1 cellular context compared by ENCODE assay signal in the genomic region with DNA sequence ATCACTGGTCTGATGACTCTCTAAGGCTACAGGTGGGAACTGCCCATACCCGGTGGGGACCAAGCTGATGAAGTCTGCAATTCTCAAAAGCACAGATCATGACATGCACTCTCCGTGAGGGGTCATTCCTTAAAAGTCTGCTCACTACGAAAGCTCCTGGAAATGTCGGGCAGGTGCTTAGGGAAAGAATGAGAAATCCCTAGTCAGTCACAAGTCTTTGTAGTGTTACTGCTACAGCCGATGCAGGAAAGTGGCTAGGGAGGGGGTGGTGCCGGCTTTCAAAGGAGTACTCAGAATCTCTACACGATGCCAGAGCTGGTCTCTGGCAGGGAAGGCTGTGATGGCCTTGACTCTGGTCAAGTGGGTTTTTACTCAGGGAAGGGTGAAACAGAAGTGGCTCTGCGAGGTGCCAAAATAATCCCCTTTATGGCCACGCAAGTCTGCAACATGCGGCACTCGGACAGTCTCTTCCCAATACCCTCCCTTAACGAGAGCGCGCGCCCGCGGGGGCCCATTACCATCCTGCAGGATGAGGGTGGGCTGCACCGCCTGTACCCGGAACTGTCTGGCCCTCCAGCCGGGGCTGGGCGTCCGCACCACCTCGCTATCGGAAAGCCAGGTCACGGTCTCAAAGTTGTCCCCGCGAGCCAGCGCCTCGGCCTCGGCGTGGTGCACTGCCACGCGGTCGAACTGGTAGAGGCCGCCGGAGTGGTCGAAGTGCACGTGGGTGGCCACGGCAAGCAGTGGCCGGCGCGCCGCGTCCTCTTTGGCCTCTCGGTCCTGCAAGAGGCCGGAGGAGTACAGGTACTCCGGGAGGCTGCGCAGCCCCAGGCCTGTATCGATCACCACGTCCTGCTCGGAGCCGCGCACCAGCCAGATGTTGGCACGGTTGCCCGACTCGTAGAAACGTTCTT.
A peak's percentile ranks its signal among the peaks of the same experiment; 100 is the strongest.
TF ChIP-seq lines count a peak whose summit lies in the region.

No MANE protein-coding gene starts in this region.

TF ChIP-seq in HepG2, 621 proteins besides CTCF, POLR2A, EP300 and RAD21 (continued from another document and continues in another):
- peak; percentile 92; the same call in 1 of the 2 replicates for TF ChIP-seq ZNF687 (CRISPR knock-in tag; IDR thresholded peaks at IDR 0.05)
- no peak for TF ChIP-seq ZSCAN30 (CRISPR knock-in tag; IDR thresholded peaks at IDR 0.05)
- TF ChIP-seq, protein P1, sequence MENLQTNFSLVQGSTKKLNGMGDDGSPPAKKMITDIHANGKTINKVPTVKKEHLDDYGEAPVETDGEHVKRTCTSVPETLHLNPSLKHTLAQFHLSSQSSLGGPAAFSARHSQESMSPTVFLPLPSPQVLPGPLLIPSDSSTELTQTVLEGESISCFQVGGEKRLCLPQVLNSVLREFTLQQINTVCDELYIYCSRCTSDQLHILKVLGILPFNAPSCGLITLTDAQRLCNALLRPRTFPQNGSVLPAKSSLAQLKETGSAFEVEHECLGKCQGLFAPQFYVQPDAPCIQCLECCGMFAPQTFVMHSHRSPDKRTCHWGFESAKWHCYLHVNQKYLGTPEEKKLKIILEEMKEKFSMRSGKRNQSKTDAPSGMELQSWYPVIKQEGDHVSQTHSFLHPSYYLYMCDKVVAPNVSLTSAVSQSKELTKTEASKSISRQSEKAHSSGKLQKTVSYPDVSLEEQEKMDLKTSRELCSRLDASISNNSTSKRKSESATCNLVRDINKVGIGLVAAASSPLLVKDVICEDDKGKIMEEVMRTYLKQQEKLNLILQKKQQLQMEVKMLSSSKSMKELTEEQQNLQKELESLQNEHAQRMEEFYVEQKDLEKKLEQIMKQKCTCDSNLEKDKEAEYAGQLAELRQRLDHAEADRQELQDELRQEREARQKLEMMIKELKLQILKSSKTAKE (CRISPR knock-in tag; IDR thresholded peaks at IDR 0.05; ENCODE audit: borderline replicate concordance): no peak
- no peak for TF ChIP-seq NR3C1 (CRISPR knock-in tag; IDR thresholded peaks at IDR 0.05)
- peak; percentile 45; the same call in 1 of the 2 replicates for TF ChIP-seq ZMYM2 (CRISPR knock-in tag; IDR thresholded peaks at IDR 0.05)
- peak; percentile 79 for TF ChIP-seq HES4 (CRISPR knock-in tag; IDR thresholded peaks at IDR 0.05; ENCODE audit: borderline replicate concordance)
- TF ChIP-seq ZNF761 (CRISPR knock-in tag; conservative IDR thresholded peaks at IDR 0.05): no peak
- TF ChIP-seq, protein P2, sequence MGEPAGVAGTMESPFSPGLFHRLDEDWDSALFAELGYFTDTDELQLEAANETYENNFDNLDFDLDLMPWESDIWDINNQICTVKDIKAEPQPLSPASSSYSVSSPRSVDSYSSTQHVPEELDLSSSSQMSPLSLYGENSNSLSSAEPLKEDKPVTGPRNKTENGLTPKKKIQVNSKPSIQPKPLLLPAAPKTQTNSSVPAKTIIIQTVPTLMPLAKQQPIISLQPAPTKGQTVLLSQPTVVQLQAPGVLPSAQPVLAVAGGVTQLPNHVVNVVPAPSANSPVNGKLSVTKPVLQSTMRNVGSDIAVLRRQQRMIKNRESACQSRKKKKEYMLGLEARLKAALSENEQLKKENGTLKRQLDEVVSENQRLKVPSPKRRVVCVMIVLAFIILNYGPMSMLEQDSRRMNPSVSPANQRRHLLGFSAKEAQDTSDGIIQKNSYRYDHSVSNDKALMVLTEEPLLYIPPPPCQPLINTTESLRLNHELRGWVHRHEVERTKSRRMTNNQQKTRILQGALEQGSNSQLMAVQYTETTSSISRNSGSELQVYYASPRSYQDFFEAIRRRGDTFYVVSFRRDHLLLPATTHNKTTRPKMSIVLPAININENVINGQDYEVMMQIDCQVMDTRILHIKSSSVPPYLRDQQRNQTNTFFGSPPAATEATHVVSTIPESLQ (CRISPR knock-in tag; conservative IDR thresholded peaks at IDR 0.05): no peak
- TF ChIP-seq HDAC6 (IDR thresholded peaks at IDR 0.05; ENCODE audit: low read depth, low read length): no peak
- no peak for TF ChIP-seq SNAI1 (CRISPR knock-in tag; IDR thresholded peaks at IDR 0.05; ENCODE audit: borderline replicate concordance)
- no peak; the same call in 1 of the 2 replicates for TF ChIP-seq ZNF775 (CRISPR knock-in tag; IDR thresholded peaks at IDR 0.05; ENCODE audit: borderline replicate concordance)
- no peak for TF ChIP-seq DR1 (CRISPR knock-in tag; IDR thresholded peaks at IDR 0.05)
- peak; percentile 89 for TF ChIP-seq ZNF30 (CRISPR knock-in tag; IDR thresholded peaks at IDR 0.05)
- TF ChIP-seq TOE1 (CRISPR knock-in tag; IDR thresholded peaks at IDR 0.05): 0 out of 2 replicates have a peak, but pooled peaks have one; percentile 34
- TF ChIP-seq ZNF318 (CRISPR knock-in tag; IDR thresholded peaks at IDR 0.05): no peak; the same call in 1 of the 2 replicates
- TF ChIP-seq SNAPC5 (CRISPR knock-in tag; IDR thresholded peaks at IDR 0.05; ENCODE audit: borderline replicate concordance): 0 out of 2 replicates have a peak, but pooled peaks have one; percentile 36
- TF ChIP-seq SYNCRIP (IDR thresholded peaks at IDR 0.05; ENCODE audit: insufficient read depth, low read depth, low read length): no peak
- TF ChIP-seq, protein P3, sequence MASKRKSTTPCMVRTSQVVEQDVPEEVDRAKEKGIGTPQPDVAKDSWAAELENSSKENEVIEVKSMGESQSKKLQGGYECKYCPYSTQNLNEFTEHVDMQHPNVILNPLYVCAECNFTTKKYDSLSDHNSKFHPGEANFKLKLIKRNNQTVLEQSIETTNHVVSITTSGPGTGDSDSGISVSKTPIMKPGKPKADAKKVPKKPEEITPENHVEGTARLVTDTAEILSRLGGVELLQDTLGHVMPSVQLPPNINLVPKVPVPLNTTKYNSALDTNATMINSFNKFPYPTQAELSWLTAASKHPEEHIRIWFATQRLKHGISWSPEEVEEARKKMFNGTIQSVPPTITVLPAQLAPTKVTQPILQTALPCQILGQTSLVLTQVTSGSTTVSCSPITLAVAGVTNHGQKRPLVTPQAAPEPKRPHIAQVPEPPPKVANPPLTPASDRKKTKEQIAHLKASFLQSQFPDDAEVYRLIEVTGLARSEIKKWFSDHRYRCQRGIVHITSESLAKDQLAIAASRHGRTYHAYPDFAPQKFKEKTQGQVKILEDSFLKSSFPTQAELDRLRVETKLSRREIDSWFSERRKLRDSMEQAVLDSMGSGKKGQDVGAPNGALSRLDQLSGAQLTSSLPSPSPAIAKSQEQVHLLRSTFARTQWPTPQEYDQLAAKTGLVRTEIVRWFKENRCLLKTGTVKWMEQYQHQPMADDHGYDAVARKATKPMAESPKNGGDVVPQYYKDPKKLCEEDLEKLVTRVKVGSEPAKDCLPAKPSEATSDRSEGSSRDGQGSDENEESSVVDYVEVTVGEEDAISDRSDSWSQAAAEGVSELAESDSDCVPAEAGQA (IDR thresholded peaks at IDR 0.05; ENCODE audit: low read depth): no peak
- TF ChIP-seq, protein P3 (CRISPR knock-in tag; IDR thresholded peaks at IDR 0.05; ENCODE audit: borderline replicate concordance): peak; percentile 59; the same call in 1 of the 2 replicates
- TF ChIP-seq PAWR (CRISPR knock-in tag; IDR thresholded peaks at IDR 0.05; ENCODE audit: borderline replicate concordance): no peak
- TF ChIP-seq, protein P4, sequence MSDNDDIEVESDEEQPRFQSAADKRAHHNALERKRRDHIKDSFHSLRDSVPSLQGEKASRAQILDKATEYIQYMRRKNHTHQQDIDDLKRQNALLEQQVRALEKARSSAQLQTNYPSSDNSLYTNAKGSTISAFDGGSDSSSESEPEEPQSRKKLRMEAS (IDR thresholded peaks at IDR 0.05): peak; percentile 97
- TF ChIP-seq JARID2 (CRISPR knock-in tag; IDR thresholded peaks at IDR 0.05; ENCODE audit: insufficient replicate concordance): peak; percentile 70
- no peak; the same call in 1 of the 2 replicates for TF ChIP-seq GABPB1 (CRISPR knock-in tag; IDR thresholded peaks at IDR 0.05)
- no peak for TF ChIP-seq SAFB2 (CRISPR knock-in tag; IDR thresholded peaks at IDR 0.05; ENCODE audit: borderline replicate concordance, low read depth)
- no peak for TF ChIP-seq WIZ (CRISPR knock-in tag; IDR thresholded peaks at IDR 0.05)
- no peak for TF ChIP-seq ZEB1 (IDR thresholded peaks at IDR 0.05; ENCODE audit: insufficient replicate concordance, low read depth)
- TF ChIP-seq ARHGAP35 (CRISPR knock-in tag; IDR thresholded peaks at IDR 0.05; ENCODE audit: borderline replicate concordance): peak; percentile 72; the same call in 1 of the 2 replicates
